In genomic region chr12:123267991-123268843, GRCh38 we compare ENCODE assay signal across 8 cellular contexts. TPM values are rescaled to one million over a fixed set of nuclear protein-coding genes. Genes with fewer than 3 reads are reported as not detected.
DNase-seq lines count a peak whose midpoint lies in the region; ATAC-seq and TF ChIP-seq lines count a peak whose summit lies in the region.

No MANE protein-coding gene starts in this region.

- WGBS in ectodermal cell, 2 experiments = 91 to 93% methylated on average over 36 of the region's 36 CpGs

- H3K4me3 ChIP-seq in ectodermal cell (ENCODE audit: insufficient read depth, low read depth, low read length) = no peak overlapping the region

- peak overlapping the region in 1 of 2 donors; percentile 48 for H3K4me3 Mint-ChIP-seq in effector memory CD8-positive, alpha-beta T cell

- H3K4me1 ChIP-seq in ectodermal cell (ENCODE audit: control insufficient read depth, insufficient read depth, low read length) = peaks cover 10% of the 10 kb centered on the region

- DNase-seq in GM20000 (ENCODE audit: low spot score) = peak; percentile 45
- DNase-seq in NCI-H446 treated with DMSO at 0.1 percent for 48 hours (lab: John Stamatoyannopoulos, UW) = peak; percentile 76
- peak; percentile 74 for DNase-seq in occipital lobe (lab: John Stamatoyannopoulos, UW)
- DNase-seq in H4 (ENCODE audit: low spot score) = no peak
- DNase-seq in effector memory CD8-positive, alpha-beta T cell = no peak
- no peak for DNase-seq in cortex of kidney (lab: John Stamatoyannopoulos, UW)

- no peaks in the 10 kb centered on the region for H3K9me3 ChIP-seq in ectodermal cell (ENCODE audit: control insufficient read depth, low read length)

- H3K36me3 Mint-ChIP-seq in effector memory CD8-positive, alpha-beta T cell (ENCODE audit: insufficient read depth) = peaks cover 11% of the 10 kb centered on the region

- H3K36me3 ChIP-seq in ectodermal cell (ENCODE audit: control insufficient read depth, insufficient read depth, low read length) = peaks cover 9% of the 10 kb centered on the region

- no peak overlapping the region for H3K27ac Mint-ChIP-seq in effector memory CD8-positive, alpha-beta T cell

- H3K9me3 Mint-ChIP-seq in effector memory CD8-positive, alpha-beta T cell = no peaks in the 10 kb centered on the region

- H3K27ac ChIP-seq in ectodermal cell (ENCODE audit: insufficient read depth, low read depth, low read length, poor library complexity, severe bottlenecking) = peak overlapping the region; percentile 16

- TF ChIP-seq CTCF in GM20000 (IDR thresholded peaks at IDR 0.05; ENCODE audit: extremely low read depth, missing control alignments) = no peak

- no peaks in the 10 kb centered on the region for H3K27me3 Mint-ChIP-seq in effector memory CD8-positive, alpha-beta T cell

- no peaks in the 10 kb centered on the region for H3K27me3 ChIP-seq in ectodermal cell (ENCODE audit: control insufficient read depth, insufficient read depth, low read length, poor library complexity, severe bottlenecking)

- H3K4me1 Mint-ChIP-seq in effector memory CD8-positive, alpha-beta T cell (ENCODE audit: low read depth in 2 of 2) = peaks cover 4 to 19% of the 10 kb centered on the region in 2 donors

- ATAC-seq in HG02840 (IDR thresholded peaks at IDR 0.05; ENCODE audit: low FRiP score, unreplicated experiment) = no peak
- no peak for ATAC-seq in effector memory CD8-positive, alpha-beta T cell (replicated peaks)

RNA-seq across cellular contexts. Expression of gene CDK2AP1, which starts 3.4 kb away (rescaled TPM):
- 244 TPM for polyA plus RNA-seq in ectodermal cell (2013, experiment 1 of 4)
- polyA plus RNA-seq in ectodermal cell (2013, experiment 2 of 4) = 218 TPM
- polyA plus RNA-seq in ectodermal cell (2013, experiment 3 of 4) = 171 TPM
- 195 TPM for polyA plus RNA-seq in ectodermal cell (2013, experiment 4 of 4)
- total RNA-seq in occipital lobe = 75.0 TPM
- 287 and 344 TPM in 2 replicates for total RNA-seq in H4 (2014; rRNA removed; shearing (Covaris generic))

RNA-seq across cellular contexts. Expression of gene MTRFR, which starts 35.0 kb away (rescaled TPM):
- polyA plus RNA-seq in ectodermal cell (2013, experiment 1 of 4) = 15.4 TPM
- 13.7 TPM for polyA plus RNA-seq in ectodermal cell (2013, experiment 2 of 4)
- polyA plus RNA-seq in ectodermal cell (2013, experiment 3 of 4) = 17.0 TPM
- 15.7 TPM for polyA plus RNA-seq in ectodermal cell (2013, experiment 4 of 4)
- total RNA-seq in occipital lobe = 13.9 TPM
- total RNA-seq in H4 (2014; rRNA removed; shearing (Covaris generic)) = 15.3 and 23.8 TPM in 2 replicates

RNA-seq across cellular contexts. Expression of gene MPHOSPH9, which starts 35.3 kb away (rescaled TPM):
- 76.3 TPM for polyA plus RNA-seq in ectodermal cell (2013, experiment 1 of 4)
- 64.4 TPM for polyA plus RNA-seq in ectodermal cell (2013, experiment 2 of 4)
- 61.2 TPM for polyA plus RNA-seq in ectodermal cell (2013, experiment 3 of 4)
- polyA plus RNA-seq in ectodermal cell (2013, experiment 4 of 4) = 55.3 TPM
- 101 TPM for total RNA-seq in occipital lobe
- 61.8 and 71.1 TPM in 2 replicates for total RNA-seq in H4 (2014; rRNA removed; shearing (Covaris generic))

Comparison
In these comparisons a context has a peak if more than half of its experiments do, and no peak if none do; other contexts are left out.
1. DNase-seq: peak in GM20000 (single experiment), NCI-H446 treated with DMSO at 0.1 percent for 48 hours (single experiment) and occipital lobe (single experiment); none in H4 (single experiment), effector memory CD8-positive, alpha-beta T cell (0 of 3) and cortex of kidney (single experiment).